Comparison of ENCODE assay signal across 8 cellular contexts in the genomic region with DNA sequence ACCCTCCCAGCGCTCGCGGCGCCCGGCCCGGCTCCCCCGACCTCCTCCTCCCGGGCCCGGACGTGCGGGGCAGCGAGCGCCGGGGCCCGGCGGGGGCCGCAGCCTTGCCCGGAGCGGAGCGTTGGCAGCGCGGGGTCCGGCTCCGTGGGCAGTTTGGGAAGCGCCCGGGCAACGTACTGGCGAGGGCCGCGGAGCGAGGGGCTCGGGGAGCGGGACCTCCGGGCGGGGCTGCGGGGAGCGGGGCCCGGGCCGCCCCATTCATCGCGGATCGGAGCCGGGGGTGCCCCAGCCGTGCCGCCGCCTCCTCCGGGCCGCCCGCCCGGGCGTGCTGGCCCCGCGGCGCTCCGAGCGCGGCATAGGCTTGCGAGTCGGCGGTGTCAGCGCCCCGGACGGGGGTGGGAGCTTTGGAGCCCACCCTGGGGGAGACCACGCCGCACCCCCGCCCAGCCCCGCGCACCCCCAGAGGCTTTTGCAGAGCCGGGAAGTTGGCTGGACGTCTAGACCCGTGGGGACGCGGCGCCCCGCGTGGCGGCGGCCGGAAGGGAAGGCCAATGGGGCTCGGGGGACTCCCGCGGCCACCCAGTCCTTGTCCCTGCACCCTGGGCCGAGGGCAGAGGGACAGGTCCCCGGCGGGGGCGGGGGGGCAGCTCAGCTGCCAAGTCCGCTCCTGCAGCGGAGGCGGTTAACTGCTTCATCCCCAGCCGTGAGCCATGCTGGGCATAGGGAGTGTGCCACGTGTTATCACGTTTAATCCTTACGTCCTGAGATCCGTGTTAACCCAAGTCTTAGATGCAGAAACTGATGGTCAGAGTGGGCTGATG.
DNase-seq lines count a peak whose midpoint lies in the region; ATAC-seq, FAIRE-seq and TF ChIP-seq lines count a peak whose summit lies in the region.

No MANE protein-coding gene starts in this region.

- no peak overlapping the region for H3K27ac ChIP-seq in HEK293 (ENCODE audit: extremely low read depth, low read depth, low read length)

- CTCF ChIA-PET in HEK293 (lab: Yijun Ruan, JAX), result interaction anchor here (0.6 to 1.7 kb wide), 5 partner anchors 8 to 179 kb away, joined by 3 to 4 read pairs (median 3); no protein-coding TSS in a partner anchor

- FAIRE-seq in urothelium cell line (lab: Jason Lieb, UNC), result no peak

- TF ChIP-seq CTCF in HEK293 (tag by site-specific recombination; IDR thresholded peaks at IDR 0.05), result no peak
- peak; percentile 60 for TF ChIP-seq CTCF in choroid plexus epithelial cell (conservative IDR thresholded peaks at IDR 0.05; ENCODE audit: low read depth, low read length)

- H3K9me3 ChIP-seq in HEK293 (ENCODE audit: control insufficient read depth, insufficient read depth, low read depth, low read length), result no peaks in the 10 kb centered on the region

- H3K4me3 ChIP-seq in HEK293 (ENCODE audit: low read depth, low read length) (peak overlapping the region; percentile 4), choroid plexus epithelial cell (ENCODE audit: low read depth, low read length) (peak overlapping the region; percentile 64)

- POLR2A ChIA-PET in HEK293 (lab: Yijun Ruan, JAX), result no interaction called here

- H3K4me1 ChIP-seq in HEK293 (ENCODE audit: control insufficient read depth, insufficient read depth, low read length), result no peaks in the 10 kb centered on the region

- DNase-seq in 8988T, result peak; percentile 92
- DNase-seq in choroid plexus epithelial cell (ENCODE audit: low read depth), result peak; percentile 48
- peak; percentile 49 for DNase-seq in medulla oblongata (ENCODE audit: extremely low spot score)
- DNase-seq in urothelium cell line (ENCODE audit: low spot score), result peak; percentile 73
- no peak for DNase-seq in stimulated activated CD4-positive, alpha-beta T cell treated with anti-CD3 and anti-CD28 coated beads, Interleukin-4, amount 100 ng/mL, for 24 hours

- H3K36me3 ChIP-seq in HEK293 (ENCODE audit: control insufficient read depth in 2 of 2, insufficient read depth in 1 of 2, low read length in 2 of 2), result no peaks in the 10 kb centered on the region

- no peak for ATAC-seq in GM21723 (IDR thresholded peaks at IDR 0.05; ENCODE audit: unreplicated experiment)
- ATAC-seq in GM21528 (IDR thresholded peaks at IDR 0.05; ENCODE audit: low FRiP score, unreplicated experiment), result no peak

TF ChIP-seq in HEK293, 187 proteins besides CTCF, POLR2A, EP300 and RAD21 (continues in another document):
- TF ChIP-seq, protein P1, sequence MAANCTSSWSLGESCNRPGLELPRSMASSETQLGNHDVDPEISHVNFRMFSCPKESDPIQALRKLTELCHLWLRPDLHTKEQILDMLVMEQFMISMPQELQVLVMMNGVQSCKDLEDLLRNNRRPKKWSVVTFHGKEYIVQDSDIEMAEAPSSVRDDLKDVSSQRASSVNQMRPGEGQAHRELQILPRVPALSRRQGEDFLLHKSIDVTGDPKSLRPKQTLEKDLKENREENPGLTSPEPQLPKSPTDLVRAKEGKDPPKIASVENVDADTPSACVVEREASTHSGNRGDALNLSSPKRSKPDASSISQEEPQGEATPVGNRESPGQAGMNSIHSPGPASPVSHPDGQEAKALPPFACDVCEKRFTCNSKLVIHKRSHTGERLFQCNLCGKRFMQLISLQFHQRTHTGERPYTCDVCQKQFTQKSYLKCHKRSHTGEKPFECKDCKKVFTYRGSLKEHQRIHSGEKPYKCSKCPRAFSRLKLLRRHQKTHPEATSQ (tag by site-specific recombination; IDR thresholded peaks at IDR 0.05), result no peak
- no peak for TF ChIP-seq ZNF433 (tag by site-specific recombination; IDR thresholded peaks at IDR 0.05; ENCODE audit: low read depth)
- TF ChIP-seq, protein P2, sequence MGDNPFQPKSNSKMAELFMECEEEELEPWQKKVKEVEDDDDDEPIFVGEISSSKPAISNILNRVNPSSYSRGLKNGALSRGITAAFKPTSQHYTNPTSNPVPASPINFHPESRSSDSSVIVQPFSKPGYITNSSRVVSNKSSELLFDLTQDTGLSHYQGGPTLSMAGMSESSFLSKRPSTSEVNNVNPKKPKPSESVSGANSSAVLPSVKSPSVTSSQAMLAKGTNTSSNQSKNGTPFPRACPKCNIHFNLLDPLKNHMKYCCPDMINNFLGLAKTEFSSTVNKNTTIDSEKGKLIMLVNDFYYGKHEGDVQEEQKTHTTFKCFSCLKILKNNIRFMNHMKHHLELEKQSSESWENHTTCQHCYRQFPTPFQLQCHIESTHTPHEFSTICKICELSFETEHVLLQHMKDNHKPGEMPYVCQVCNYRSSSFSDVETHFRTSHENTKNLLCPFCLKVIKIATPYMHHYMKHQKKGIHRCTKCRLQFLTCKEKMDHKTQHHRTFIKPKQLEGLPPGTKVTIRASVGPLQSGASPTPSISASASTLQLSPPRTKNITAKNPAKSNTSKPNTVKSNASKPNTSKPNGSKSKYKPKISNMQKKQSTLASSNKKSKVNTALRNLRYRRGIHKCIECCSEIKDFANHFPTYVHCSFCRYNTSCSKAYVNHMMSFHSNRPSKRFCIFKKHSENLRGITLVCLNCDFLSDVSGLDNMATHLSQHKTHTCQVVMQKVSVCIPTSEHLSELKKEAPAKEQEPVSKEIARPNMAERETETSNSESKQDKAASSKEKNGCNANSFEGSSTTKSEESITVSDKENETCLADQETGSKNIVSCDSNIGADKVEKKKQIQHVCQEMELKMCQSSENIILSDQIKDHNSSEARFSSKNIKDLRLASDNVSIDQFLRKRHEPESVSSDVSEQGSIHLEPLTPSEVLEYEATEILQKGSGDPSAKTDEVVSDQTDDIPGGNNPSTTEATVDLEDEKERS (tag by site-specific recombination; IDR thresholded peaks at IDR 0.05), result no peak
- TF ChIP-seq ZNF335 (tag by site-specific recombination; conservative IDR thresholded peaks at IDR 0.05), result peak; percentile 56
- TF ChIP-seq, protein P3, sequence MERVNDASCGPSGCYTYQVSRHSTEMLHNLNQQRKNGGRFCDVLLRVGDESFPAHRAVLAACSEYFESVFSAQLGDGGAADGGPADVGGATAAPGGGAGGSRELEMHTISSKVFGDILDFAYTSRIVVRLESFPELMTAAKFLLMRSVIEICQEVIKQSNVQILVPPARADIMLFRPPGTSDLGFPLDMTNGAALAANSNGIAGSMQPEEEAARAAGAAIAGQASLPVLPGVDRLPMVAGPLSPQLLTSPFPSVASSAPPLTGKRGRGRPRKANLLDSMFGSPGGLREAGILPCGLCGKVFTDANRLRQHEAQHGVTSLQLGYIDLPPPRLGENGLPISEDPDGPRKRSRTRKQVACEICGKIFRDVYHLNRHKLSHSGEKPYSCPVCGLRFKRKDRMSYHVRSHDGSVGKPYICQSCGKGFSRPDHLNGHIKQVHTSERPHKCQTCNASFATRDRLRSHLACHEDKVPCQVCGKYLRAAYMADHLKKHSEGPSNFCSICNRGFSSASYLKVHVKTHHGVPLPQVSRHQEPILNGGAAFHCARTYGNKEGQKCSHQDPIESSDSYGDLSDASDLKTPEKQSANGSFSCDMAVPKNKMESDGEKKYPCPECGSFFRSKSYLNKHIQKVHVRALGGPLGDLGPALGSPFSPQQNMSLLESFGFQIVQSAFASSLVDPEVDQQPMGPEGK (tag by site-specific recombination; IDR thresholded peaks at IDR 0.05), result peak; percentile 28; the same call in 1 of the 2 replicates
- TF ChIP-seq, protein P4, sequence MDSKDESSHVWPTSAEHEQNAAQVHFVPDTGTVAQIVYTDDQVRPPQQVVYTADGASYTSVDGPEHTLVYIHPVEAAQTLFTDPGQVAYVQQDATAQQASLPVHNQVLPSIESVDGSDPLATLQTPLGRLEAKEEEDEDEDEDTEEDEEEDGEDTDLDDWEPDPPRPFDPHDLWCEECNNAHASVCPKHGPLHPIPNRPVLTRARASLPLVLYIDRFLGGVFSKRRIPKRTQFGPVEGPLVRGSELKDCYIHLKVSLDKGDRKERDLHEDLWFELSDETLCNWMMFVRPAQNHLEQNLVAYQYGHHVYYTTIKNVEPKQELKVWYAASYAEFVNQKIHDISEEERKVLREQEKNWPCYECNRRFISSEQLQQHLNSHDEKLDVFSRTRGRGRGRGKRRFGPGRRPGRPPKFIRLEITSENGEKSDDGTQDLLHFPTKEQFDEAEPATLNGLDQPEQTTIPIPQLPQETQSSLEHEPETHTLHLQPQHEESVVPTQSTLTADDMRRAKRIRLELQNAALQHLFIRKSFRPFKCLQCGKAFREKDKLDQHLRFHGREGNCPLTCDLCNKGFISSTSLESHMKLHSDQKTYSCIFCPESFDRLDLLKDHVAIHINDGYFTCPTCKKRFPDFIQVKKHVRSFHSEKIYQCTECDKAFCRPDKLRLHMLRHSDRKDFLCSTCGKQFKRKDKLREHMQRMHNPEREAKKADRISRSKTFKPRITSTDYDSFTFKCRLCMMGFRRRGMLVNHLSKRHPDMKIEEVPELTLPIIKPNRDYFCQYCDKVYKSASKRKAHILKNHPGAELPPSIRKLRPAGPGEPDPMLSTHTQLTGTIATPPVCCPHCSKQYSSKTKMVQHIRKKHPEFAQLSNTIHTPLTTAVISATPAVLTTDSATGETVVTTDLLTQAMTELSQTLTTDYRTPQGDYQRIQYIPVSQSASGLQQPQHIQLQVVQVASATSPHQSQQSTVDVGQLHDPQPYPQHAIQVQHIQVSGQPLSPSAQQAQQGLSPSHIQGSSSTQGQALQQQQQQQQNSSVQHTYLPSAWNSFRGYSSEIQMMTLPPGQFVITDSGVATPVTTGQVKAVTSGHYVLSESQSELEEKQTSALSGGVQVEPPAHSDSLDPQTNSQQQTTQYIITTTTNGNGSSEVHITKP (tag by site-specific recombination; IDR thresholded peaks at IDR 0.05), result 0 out of 2 replicates have a peak, but pooled peaks have one; percentile 14
- TF ChIP-seq ZFHX2 (tag by site-specific recombination; conservative IDR thresholded peaks at IDR 0.05), result 0 out of 2 replicates have a peak, but pooled peaks have one; percentile 17
- TF ChIP-seq ZNF658 (tag by site-specific recombination; IDR thresholded peaks at IDR 0.05), result no peak
- no peak for TF ChIP-seq ZNF114 (tag by site-specific recombination; IDR thresholded peaks at IDR 0.05)
- no peak for TF ChIP-seq ZNF366 (tag by site-specific recombination; conservative IDR thresholded peaks at IDR 0.05)
